Comparison of ENCODE assay signal across 28 cellular contexts in genomic region chr19:5545051-5545450, GRCh38. TPM values are rescaled to one million over a fixed set of nuclear protein-coding genes. Genes with fewer than 3 reads are reported as not detected.
A peak's percentile ranks its signal among the peaks of the same experiment; 100 is the strongest.
DNase-seq lines count a peak whose midpoint lies in the region; ATAC-seq, FAIRE-seq and TF ChIP-seq lines count a peak whose summit lies in the region.
"Had no signal": no experiment of that assay in that cellular context is flagged by ENCODE, and none has a peak within 500 bp of the region (broad histone marks: within the 10 kb centered on the region; RNA-seq: fewer than 3 reads in every experiment).

No MANE protein-coding gene starts in this region.

- POLR2A ChIA-PET in K562 (lab: Yijun Ruan, JAX) = interaction anchor here (0.8 to 1.0 kb wide), 2 partner anchors 77 to 145 kb away, joined by 3 to 4 read pairs; partner anchors contain the start of gene RPL36

- H3K4me3 Mint-ChIP-seq in T-helper 17 cell = no peak overlapping the region
- peak overlapping the region; percentile 41 for H3K4me3 Mint-ChIP-seq in neural progenitor cell
- H3K4me3 Mint-ChIP-seq: CD14-positive monocyte; CD4-positive, alpha-beta memory T cell; CD4-positive, CD25-positive, alpha-beta regulatory T cell; CD8-positive, alpha-beta memory T cell had no signal

- H3K4me1 Mint-ChIP-seq in T-helper 17 cell (no peaks in the 10 kb centered on the region), neural progenitor cell (peaks cover 27% of the 10 kb centered on the region)

- no peak overlapping the region for H3K4me2 ChIP-seq in K562 (ENCODE audit: insufficient read depth, low read length)
- no peak overlapping the region for H3K4me2 ChIP-seq in neural progenitor cell
- H3K4me2 ChIP-seq: BLaER1 had no signal

- WGBS in K562 (ENCODE audit: insufficient coverage, low coverage, missing lambda C conversion rate) = 17% methylated on average over 5 of the region's 5 CpGs

- no peak for FAIRE-seq in K562 (lab: Jason Lieb, UNC)
- FAIRE-seq: A204.1, GM12878, GM12892, GM18507 had no signal

- no peaks in the 10 kb centered on the region; a peak in 1 of 5 replicates for H3K4me1 ChIP-seq in K562 (replicated peaks in 1 of 2; ENCODE audit: control insufficient read depth in 2 of 2, insufficient read depth in 2 of 2, low read length in 2 of 2)
- H3K4me1 ChIP-seq in neural progenitor cell = no peaks in the 10 kb centered on the region

- no peaks in the 10 kb centered on the region for H4K20me1 ChIP-seq in K562 (replicated peaks; ENCODE audit: control insufficient read depth, insufficient read depth, low read length)
- no peaks in the 10 kb centered on the region for H4K20me1 ChIP-seq in neural progenitor cell (ENCODE audit: low read depth)
- H4K20me1 ChIP-seq: BLaER1 had no signal

- no peak overlapping the region for H3K27ac ChIP-seq in K562 (ENCODE audit: extremely low read depth, low read depth, low read length)
- no peak overlapping the region for H3K27ac ChIP-seq in neural progenitor cell
- H3K27ac ChIP-seq: BLaER1 had no signal

- no peaks in the 10 kb centered on the region for H3F3A ChIP-seq in neural progenitor cell (ENCODE audit: low read depth)

- H3K27me3 ChIP-seq in K562 (ENCODE audit: control insufficient read depth in 2 of 2, insufficient read depth in 2 of 2, low read length in 2 of 2) (peaks cover 7 to 14% of the 10 kb centered on the region in 2 experiments; a peak in 2 of 5 replicates), neural progenitor cell (no peaks in the 10 kb centered on the region)
- H3K27me3 ChIP-seq: BE2C, BLaER1 had no signal

- H3K9me3 ChIP-seq in T-helper 17 cell (ENCODE audit: control insufficient read depth, low read length, poor library complexity, severe bottlenecking) = no peaks in the 10 kb centered on the region
- no peaks in the 10 kb centered on the region for H3K9me3 ChIP-seq in K562 (replicated peaks; ENCODE audit: control insufficient read depth, insufficient read depth, low read depth, low read length)
- no peaks in the 10 kb centered on the region for H3K9me3 ChIP-seq in neural progenitor cell (ENCODE audit: low read depth)
- H3K9me3 ChIP-seq: BE2C, BLaER1 had no signal

- no TSS peak for BruUV-seq in K562 (replicated peaks; lab: Mats Ljungman, UMichigan)

- TF ChIP-seq CTCF in K562 (IDR thresholded peaks at IDR 0.05 in 2 of 3, conservative IDR thresholded peaks at IDR 0.05 in 1 of 3; ENCODE audit: insufficient read depth in 2 of 3, low read depth in 1 of 3, low read length in 3 of 3) (no peak), neural progenitor cell (IDR thresholded peaks at IDR 0.05) (no peak)

- intact Hi-C loops in K562 (cut with micrococcal nuclease) = no loop called here

- H3K36me3 Mint-ChIP-seq in T-helper 17 cell (ENCODE audit: low read depth) (peaks cover 2% of the 10 kb centered on the region), neural progenitor cell (no peaks in the 10 kb centered on the region)
- H3K36me3 Mint-ChIP-seq: CD14-positive monocyte; CD4-positive, alpha-beta memory T cell; CD4-positive, CD25-positive, alpha-beta regulatory T cell; CD8-positive, alpha-beta memory T cell had no signal

- H3K4me3 ChIP-seq in K562 (no peak overlapping the region), neural progenitor cell (no peak overlapping the region)
- H3K4me3 ChIP-seq: BLaER1, GM12878 had no signal

- no peaks in the 10 kb centered on the region for H3K9me1 ChIP-seq in K562 (ENCODE audit: control insufficient read depth, insufficient read depth, low read length)

- no peaks in the 10 kb centered on the region for H3K9me3 Mint-ChIP-seq in neural progenitor cell
- H3K9me3 Mint-ChIP-seq: CD4-positive, alpha-beta memory T cell; CD8-positive, alpha-beta memory T cell had no signal

- no peak for TF ChIP-seq POLR2A in K562 (conservative IDR thresholded peaks at IDR 0.05)

- no peak overlapping the region for H3K9ac ChIP-seq in K562 (ENCODE audit: insufficient read depth in 1 of 2, low read depth in 2 of 2, low read length in 2 of 2)
- no peak overlapping the region for H3K9ac ChIP-seq in neural progenitor cell
- H3K9ac ChIP-seq: BLaER1 had no signal

- in situ Hi-C loops in K562 (cut with MboI) = no loop called here

- H3K27ac Mint-ChIP-seq in T-helper 17 cell = peak overlapping the region; percentile 37
- H3K27ac Mint-ChIP-seq in neural progenitor cell = peak overlapping the region; percentile 76
- H3K27ac Mint-ChIP-seq: CD14-positive monocyte; CD4-positive, alpha-beta memory T cell; CD4-positive, CD25-positive, alpha-beta regulatory T cell; CD8-positive, alpha-beta memory T cell had no signal

- ATAC-seq in T-helper 17 cell = no peak
- ATAC-seq in K562 = no peak
- no peak for ATAC-seq in GM19328 (IDR thresholded peaks at IDR 0.05; ENCODE audit: unreplicated experiment)
- no peak for ATAC-seq in GM19463 (IDR thresholded peaks at IDR 0.05; ENCODE audit: unreplicated experiment)
- ATAC-seq: GM12878 had no signal

- no peak for TF ChIP-seq EP300 in K562 (IDR thresholded peaks at IDR 0.05; ENCODE audit: low read length)

- DNase-seq in T-helper 17 cell = no peak
- DNase-seq in K562 (ENCODE audit: extremely low read depth in 1 of 4, low spot score in 3 of 4) = no peak
- no peak for DNase-seq in neural progenitor cell (ENCODE audit: low spot score)
- DNase-seq in dermis blood vessel endothelial cell = no peak
- DNase-seq: 8988T; ACHN; BE2C; C1 segment of cervical spinal cord; CD4-positive, alpha-beta memory T cell; CD4-positive, CD25-positive, alpha-beta regulatory T cell; CD8-positive, alpha-beta memory T cell; COR-L47; DMS 273 treated with DMSO at 0.1 percent for 48 hours; DMS153; DMS53; DMS79; DND-41; EL; GDM1 had no signal

- TF ChIP-seq RAD21 in K562 (CRISPR knock-in tag; conservative IDR thresholded peaks at IDR 0.05 in 1 of 2, IDR thresholded peaks at IDR 0.05 in 1 of 2) = no peak

- H2AFZ ChIP-seq in K562 (ENCODE audit: low read depth, low read length) (no peak overlapping the region), neural progenitor cell (replicated peaks) (no peak overlapping the region)

- H3K36me3 ChIP-seq in K562 (ENCODE audit: control insufficient read depth, insufficient read depth, low read length) (no peaks in the 10 kb centered on the region), neural progenitor cell (no peaks in the 10 kb centered on the region)
- H3K36me3 ChIP-seq: BE2C, BLaER1 had no signal

- H3K27me3 Mint-ChIP-seq in T-helper 17 cell (peaks cover 14% of the 10 kb centered on the region), neural progenitor cell (ENCODE audit: insufficient read depth, low read depth) (peaks cover 16% of the 10 kb centered on the region)
- H3K27me3 Mint-ChIP-seq: CD4-positive, CD25-positive, alpha-beta regulatory T cell had no signal

- CTCF ChIA-PET in K562 (lab: Yijun Ruan, JAX; ENCODE audit: low intra/inter-chr PET ratio) = no interaction called here

- H3K79me2 ChIP-seq in K562 (ENCODE audit: control insufficient read depth, insufficient read depth, low read length) = no peaks in the 10 kb centered on the region
- no peaks in the 10 kb centered on the region for H3K79me2 ChIP-seq in neural progenitor cell (ENCODE audit: low read depth)

TF ChIP-seq in K562, 482 proteins besides CTCF, POLR2A, EP300 and RAD21 (continues in another document):
- TF ChIP-seq ZNF324 (CRISPR knock-in tag; IDR thresholded peaks at IDR 0.05) (no peak), BCOR (IDR thresholded peaks at IDR 0.05) (peak; percentile 85), NKRF (IDR thresholded peaks at IDR 0.05; ENCODE audit: borderline replicate concordance) (no peak), KDM1A (IDR thresholded peaks at IDR 0.05) (peak; percentile 36 to 50; a peak in 3 of 4 replicates), ESRRA (IDR thresholded peaks at IDR 0.05; ENCODE audit: borderline replicate concordance, low read depth) (peak; percentile 78), ZFP1 (CRISPR knock-in tag; IDR thresholded peaks at IDR 0.05) (no peak)

RNA-seq across cellular contexts. Expression of gene TINCR, which starts 22.7 kb away (rescaled TPM):
- total RNA-seq in T-helper 17 cell = 1 to 10 TPM; 2.0 to 2.8 TPM
- 1.7 and 1.9 TPM in 2 replicates for total RNA-seq in K562 (2011; cell fraction: chromatin; rRNA removed; ENCODE audit: low replicate concordance)
- total RNA-seq in K562 (2011; cell fraction: nucleolus; rRNA removed) = 0.66 and 0.67 TPM in 2 replicates
- total RNA-seq in K562 (2011; cell fraction: nucleoplasm; rRNA removed) = 1.1 and 1.5 TPM in 2 replicates
- total RNA-seq in K562 (2014; rRNA removed) = 0.08 TPM in 1 of 2 replicates, not detected in the other
- total RNA-seq in K562 (2014; rRNA removed; fragmentation: Illumina TruSeq; extraction: Trizol) = 0.06 and 0.07 TPM in 2 replicates
- total RNA-seq in K562 (2015; rRNA removed; fragmentation: Illumina TruSeq; extraction: Trizol) = 0.07 TPM in 1 of 2 replicates, not detected in the other
- 0.13 and 0.24 TPM in 2 replicates for total RNA-seq in K562 (2021)
- 0.11 and 0.32 TPM in 2 replicates for polyA plus RNA-seq in K562 (2011; rRNA removed)
- polyA plus RNA-seq in K562 (2011; cell fraction: cytosol; rRNA removed) = 0.06 and 0.24 TPM in 2 replicates
- 0.58 and 0.90 TPM in 2 replicates for polyA plus RNA-seq in K562 (2011; cell fraction: nucleus; rRNA removed)
- polyA plus RNA-seq in K562 (2012) = 0.20 and 0.36 TPM in 2 replicates
- polyA plus RNA-seq in K562 (2014; fragmentation: Illumina TruSeq; extraction: Trizol) = 0.10 and 0.21 TPM in 2 replicates
- under 1 TPM; 0.03 to 0.10 TPM for polyA plus RNA-seq in K562 (2014; fragmentation: Nextera tagmentation; extraction: Ambion mirVana)
- 0.03 and 0.19 TPM in 2 replicates for polyA plus RNA-seq in K562 (2014; rRNA removed)
- polyA minus RNA-seq in K562 (2011; rRNA and poly(A)+ RNA removed) = 0.33 TPM in 1 of 2 replicates, not detected in the other
- polyA minus RNA-seq in K562 (2011; cell fraction: cytosol; rRNA and poly(A)+ RNA removed) = not detected in 2 replicates
- 0.11 and 0.13 TPM in 2 replicates for polyA minus RNA-seq in K562 (2011; cell fraction: nucleus; rRNA and poly(A)+ RNA removed)
- total RNA-seq in neural progenitor cell (ENCODE audit: low replicate concordance) = 1.8 and 3.5 TPM in 2 replicates
- under 0.01 TPM in 1 of 2 replicates, not detected in the other for total RNA-seq in dermis blood vessel endothelial cell
- total RNA-seq: G401 had no signal
- polyA plus RNA-seq: CD14-positive monocyte; CD4-positive, CD25-positive, alpha-beta regulatory T cell had no signal
